Comparison of ENCODE assay signal across 1 cellular context in the genomic region with DNA sequence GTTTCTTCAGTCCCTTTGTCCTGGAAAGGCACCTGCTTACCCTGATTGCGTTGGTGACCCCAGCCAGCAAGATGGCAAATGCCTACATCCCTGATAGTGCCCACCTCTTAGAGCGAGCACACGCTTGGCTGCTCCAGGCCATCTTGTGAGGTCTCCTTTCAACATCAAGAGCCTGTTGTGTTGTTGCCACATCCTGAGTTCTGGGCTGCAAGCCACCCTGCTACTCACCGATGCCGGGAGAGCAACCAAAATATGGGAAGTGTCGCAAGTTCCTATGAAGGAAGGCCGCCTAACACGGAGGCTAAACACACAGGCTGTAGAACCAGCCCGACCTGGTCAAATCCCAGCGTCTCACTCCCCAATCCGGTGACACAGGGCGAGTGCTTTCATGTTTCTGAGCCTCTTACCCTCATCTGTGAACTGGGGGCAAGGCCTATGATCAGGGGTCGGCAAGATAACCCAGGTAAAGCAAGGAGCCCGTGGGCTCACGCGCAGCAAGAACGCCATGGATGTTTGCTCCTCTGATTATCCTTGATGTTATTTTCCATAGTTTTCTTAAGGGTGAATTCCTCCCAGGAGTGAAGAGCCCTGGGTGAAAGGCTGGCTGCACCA.
TF ChIP-seq lines count a peak whose summit lies in the region.

No MANE protein-coding gene starts in this region.

TF ChIP-seq in WTC11, 78 proteins besides CTCF, POLR2A, EP300 and RAD21 (continued from another document):
- TF ChIP-seq ZNF532 (CRISPR knock-in tag; IDR thresholded peaks at IDR 0.05; ENCODE audit: borderline replicate concordance) (no peak), ZNF416 (CRISPR knock-in tag; IDR thresholded peaks at IDR 0.05) (no peak), FOXK1 (CRISPR knock-in tag; IDR thresholded peaks at IDR 0.05) (no peak)
